ENCODE assay signal across 8 cellular contexts in genomic region chr4:110586137-110586850, GRCh38. TPM values are rescaled to one million over a fixed set of nuclear protein-coding genes. Genes with fewer than 3 reads are reported as not detected.
DNase-seq lines count a peak whose midpoint lies in the region; ATAC-seq and TF ChIP-seq lines count a peak whose summit lies in the region.

No MANE protein-coding gene starts in this region.

- no peaks in the 10 kb centered on the region for H3K9me3 ChIP-seq in T-helper 17 cell (ENCODE audit: control insufficient read depth, low read length, poor library complexity, severe bottlenecking)

- H3K27me3 Mint-ChIP-seq in T-helper 17 cell, result peaks cover 23% of the 10 kb centered on the region

- DNase-seq in DMS 273 (lab: John Stamatoyannopoulos, UW; ENCODE audit: unreplicated experiment), result peak; percentile 39
- peak; percentile 76 to 84 for DNase-seq in Kasumi-1 (lab: John Stamatoyannopoulos, UW)
- DNase-seq in astrocyte of the spinal cord (ENCODE audit: low read depth, low spot score), result peak; percentile 83
- peak; percentile 64 for DNase-seq in kidney tubule cell (ENCODE audit: low spot score)
- no peak for DNase-seq in stimulated activated CD4-positive, alpha-beta T cell treated with anti-CD3 and anti-CD28 coated beads, Interleukin-1b, Interleukin-23, amount 100 ng/mL, for 48 hours
- DNase-seq in stimulated activated effector memory CD8-positive, alpha-beta T cell treated with anti-CD3 and anti-CD28 coated beads, Interleukin-12 subunit alpha, Interleukin-12 subunit beta, amount 100 ng/mL, for 72 hours (ENCODE audit: low spot score in 2 of 2), result no peak
- DNase-seq in T-helper 17 cell, result no peak
- DNase-seq in DMS153 (lab: John Stamatoyannopoulos, UW), result no peak

- TF ChIP-seq CTCF in astrocyte of the spinal cord (IDR thresholded peaks at IDR 0.05; ENCODE audit: low read depth, low read length), result peak; percentile 70

- H3K4me3 Mint-ChIP-seq in stimulated activated effector memory CD8-positive, alpha-beta T cell treated with anti-CD3 and anti-CD28 coated beads, Interleukin-12 subunit alpha, Interleukin-12 subunit beta, amount 100 ng/mL, for 72 hours, result no peak overlapping the region
- H3K4me3 Mint-ChIP-seq in T-helper 17 cell, result no peak overlapping the region

- H3K4me1 Mint-ChIP-seq in stimulated activated effector memory CD8-positive, alpha-beta T cell treated with anti-CD3 and anti-CD28 coated beads, Interleukin-12 subunit alpha, Interleukin-12 subunit beta, amount 100 ng/mL, for 72 hours, result no peaks in the 10 kb centered on the region
- no peaks in the 10 kb centered on the region for H3K4me1 Mint-ChIP-seq in T-helper 17 cell

- H3K36me3 Mint-ChIP-seq in stimulated activated effector memory CD8-positive, alpha-beta T cell treated with anti-CD3 and anti-CD28 coated beads, Interleukin-12 subunit alpha, Interleukin-12 subunit beta, amount 100 ng/mL, for 72 hours, result no peaks in the 10 kb centered on the region
- H3K36me3 Mint-ChIP-seq in T-helper 17 cell (ENCODE audit: low read depth), result no peaks in the 10 kb centered on the region

- H3K9me3 Mint-ChIP-seq in stimulated activated effector memory CD8-positive, alpha-beta T cell treated with anti-CD3 and anti-CD28 coated beads, Interleukin-12 subunit alpha, Interleukin-12 subunit beta, amount 100 ng/mL, for 72 hours, result no peaks in the 10 kb centered on the region

- no peak overlapping the region for H3K27ac Mint-ChIP-seq in stimulated activated effector memory CD8-positive, alpha-beta T cell treated with anti-CD3 and anti-CD28 coated beads, Interleukin-12 subunit alpha, Interleukin-12 subunit beta, amount 100 ng/mL, for 72 hours
- no peak overlapping the region for H3K27ac Mint-ChIP-seq in T-helper 17 cell

- H3K4me3 ChIP-seq in astrocyte of the spinal cord (ENCODE audit: low read depth, low read length), result peak overlapping the region; percentile 18

- no peak for ATAC-seq in stimulated activated effector memory CD8-positive, alpha-beta T cell treated with anti-CD3 and anti-CD28 coated beads, Interleukin-12 subunit alpha, Interleukin-12 subunit beta, amount 100 ng/mL, for 72 hours
- ATAC-seq in T-helper 17 cell, result no peak

- in situ Hi-C loops in astrocyte of the spinal cord (cut with HindIII; ENCODE audit: low sequenced_read_pairs), result no loop called here

RNA-seq across cellular contexts. Expression of gene PITX2, which starts 36.6 kb away (rescaled TPM):
- not detected for total RNA-seq in T-helper 17 cell

Comparison
In these comparisons a context has a peak if more than half of its experiments do, and no peak if none do; other contexts are left out.
1. DNase-seq: peak in DMS 273 (single experiment), Kasumi-1 (2 of 2), astrocyte of the spinal cord (single experiment) and kidney tubule cell (single experiment); none in stimulated activated CD4-positive, alpha-beta T cell treated with anti-CD3 and anti-CD28 coated beads, Interleukin-1b, Interleukin-23, amount 100 ng/mL, for 48 hours (single experiment), stimulated activated effector memory CD8-positive, alpha-beta T cell treated with anti-CD3 and anti-CD28 coated beads, Interleukin-12 subunit alpha, Interleukin-12 subunit beta, amount 100 ng/mL, for 72 hours (0 of 2), T-helper 17 cell (0 of 3) and DMS153 (single experiment).